ENCODE assay signal across 1 cellular context in the genomic region with DNA sequence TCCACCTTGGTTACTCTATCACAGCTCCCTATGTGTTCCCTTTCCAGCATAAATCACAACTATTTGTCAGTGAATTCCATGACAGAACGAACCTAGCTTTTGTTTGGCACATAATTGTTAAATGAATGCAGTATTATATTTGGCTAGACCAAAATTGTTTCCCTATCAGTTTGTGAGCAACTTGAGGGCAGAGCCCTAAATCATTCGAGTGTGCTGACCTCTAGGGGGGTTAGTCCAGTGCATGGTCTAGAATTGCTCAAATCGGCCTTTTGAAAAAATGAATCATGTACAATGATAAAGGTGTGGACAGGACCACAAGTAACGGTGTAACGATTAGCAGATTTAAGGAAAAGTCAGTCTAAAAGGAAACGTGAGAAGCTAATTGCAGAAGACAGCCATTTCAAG.
TF ChIP-seq lines count a peak whose summit lies in the region.

No MANE protein-coding gene starts in this region.

TF ChIP-seq in K562, 482 proteins besides CTCF, POLR2A, EP300 and RAD21 (continued from another document and continues in another):
- TF ChIP-seq PBX2 (CRISPR knock-in tag; IDR thresholded peaks at IDR 0.05; ENCODE audit: low read depth) (no peak), PBX2 (tag; conservative IDR thresholded peaks at IDR 0.05; ENCODE audit: low read depth) (peak; percentile 77), HINFP (tag; conservative IDR thresholded peaks at IDR 0.05; ENCODE audit: low read depth) (0 out of 2 replicates have a peak, but pooled peaks have one; percentile 13), ZNF445 (CRISPR knock-in tag; IDR thresholded peaks at IDR 0.05; ENCODE audit: low read depth) (no peak), CBX8 (IDR thresholded peaks at IDR 0.05; ENCODE audit: borderline replicate concordance, extremely low read depth, low read depth, low read length, poor library complexity, severe bottlenecking) (no peak), FOSL1 (tag; conservative IDR thresholded peaks at IDR 0.05) (no peak), CTBP1 (IDR thresholded peaks at IDR 0.05; ENCODE audit: borderline replicate concordance) (no peak), ZNF766 (CRISPR knock-in tag; conservative IDR thresholded peaks at IDR 0.05) (peak; percentile 85; the same call in 1 of the 2 replicates), CREM (IDR thresholded peaks at IDR 0.05; ENCODE audit: low read depth) (no peak), STAT6 (CRISPR knock-in tag; IDR thresholded peaks at IDR 0.05) (no peak; the same call in 1 of the 2 replicates), PTRF (tag; IDR thresholded peaks at IDR 0.05) (0 out of 2 replicates have a peak, but pooled peaks have one; percentile 30), RBM22 (IDR thresholded peaks at IDR 0.05; ENCODE audit: low read depth, low read length, poor library complexity, severe bottlenecking) (no peak), NFE2L1 (tag; IDR thresholded peaks at IDR 0.05; ENCODE audit: borderline replicate concordance, low read depth) (no peak; the same call in 1 of the 2 replicates), ZNF23 (CRISPR knock-in tag; IDR thresholded peaks at IDR 0.05) (no peak), CBFA2T3 (IDR thresholded peaks at IDR 0.05) (no peak; the same call in 1 of the 2 replicates), SREBF2 (CRISPR knock-in tag; IDR thresholded peaks at IDR 0.05) (0 out of 2 replicates have a peak, but pooled peaks have one; percentile 34), PRPF4 (IDR thresholded peaks at IDR 0.05; ENCODE audit: insufficient read depth, low read depth, low read length, poor library complexity, severe bottlenecking) (no peak), TFE3 (CRISPR knock-in tag; IDR thresholded peaks at IDR 0.05) (no peak), BCOR (IDR thresholded peaks at IDR 0.05) (no peak), HOXB6 (CRISPR knock-in tag; IDR thresholded peaks at IDR 0.05; ENCODE audit: borderline replicate concordance) (no peak), MIER1 (IDR thresholded peaks at IDR 0.05; ENCODE audit: low read depth) (0 out of 2 replicates have a peak, but pooled peaks have one; percentile 28), NUFIP1 (IDR thresholded peaks at IDR 0.05; ENCODE audit: partially characterized antibody) (peak; percentile 15), ZSCAN32 (CRISPR knock-in tag; IDR thresholded peaks at IDR 0.05) (0 out of 2 replicates have a peak, but pooled peaks have one; percentile 16), BRF1 (IDR thresholded peaks at IDR 0.05; ENCODE audit: borderline replicate concordance, extremely low read depth, insufficient read length) (no peak), POLR2AphosphoS5 (IDR thresholded peaks at IDR 0.05; ENCODE audit: control insufficient read depth, insufficient read depth, low read depth, low read length) (no peak), ZNF134 (CRISPR knock-in tag; conservative IDR thresholded peaks at IDR 0.05) (no peak), MYNN (IDR thresholded peaks at IDR 0.05) (no peak), MYNN (CRISPR knock-in tag; IDR thresholded peaks at IDR 0.05) (no peak), CEBPB (tag; IDR thresholded peaks at IDR 0.05) (no peak), MCM7 (IDR thresholded peaks at IDR 0.05) (no peak), PTBP1 (IDR thresholded peaks at IDR 0.05; ENCODE audit: low read depth, low read length) (no peak), TRIM24 (IDR thresholded peaks at IDR 0.05) (no peak; a peak in 2 of 4 replicates), ZKSCAN8 (CRISPR knock-in tag; IDR thresholded peaks at IDR 0.05) (no peak), EP400 (IDR thresholded peaks at IDR 0.05) (no peak), DNMT1 (IDR thresholded peaks at IDR 0.05) (0 out of 2 replicates have a peak, but pooled peaks have one; percentile 27), RBM34 (IDR thresholded peaks at IDR 0.05; ENCODE audit: borderline replicate concordance, insufficient read depth, low read length) (no peak), POU5F1 (IDR thresholded peaks at IDR 0.05; ENCODE audit: borderline replicate concordance, low read depth, low read length, partially characterized antibody) (no peak), SMARCA5 (IDR thresholded peaks at IDR 0.05) (peak; percentile 44; the same call in 1 of the 2 replicates), ZNF76 (CRISPR knock-in tag; IDR thresholded peaks at IDR 0.05; ENCODE audit: borderline replicate concordance) (no peak), TARDBP (IDR thresholded peaks at IDR 0.05) (0 out of 2 replicates have a peak, but pooled peaks have one; percentile 0), ZNF124 (CRISPR knock-in tag; IDR thresholded peaks at IDR 0.05) (no peak)
- TF ChIP-seq, protein P1, sequence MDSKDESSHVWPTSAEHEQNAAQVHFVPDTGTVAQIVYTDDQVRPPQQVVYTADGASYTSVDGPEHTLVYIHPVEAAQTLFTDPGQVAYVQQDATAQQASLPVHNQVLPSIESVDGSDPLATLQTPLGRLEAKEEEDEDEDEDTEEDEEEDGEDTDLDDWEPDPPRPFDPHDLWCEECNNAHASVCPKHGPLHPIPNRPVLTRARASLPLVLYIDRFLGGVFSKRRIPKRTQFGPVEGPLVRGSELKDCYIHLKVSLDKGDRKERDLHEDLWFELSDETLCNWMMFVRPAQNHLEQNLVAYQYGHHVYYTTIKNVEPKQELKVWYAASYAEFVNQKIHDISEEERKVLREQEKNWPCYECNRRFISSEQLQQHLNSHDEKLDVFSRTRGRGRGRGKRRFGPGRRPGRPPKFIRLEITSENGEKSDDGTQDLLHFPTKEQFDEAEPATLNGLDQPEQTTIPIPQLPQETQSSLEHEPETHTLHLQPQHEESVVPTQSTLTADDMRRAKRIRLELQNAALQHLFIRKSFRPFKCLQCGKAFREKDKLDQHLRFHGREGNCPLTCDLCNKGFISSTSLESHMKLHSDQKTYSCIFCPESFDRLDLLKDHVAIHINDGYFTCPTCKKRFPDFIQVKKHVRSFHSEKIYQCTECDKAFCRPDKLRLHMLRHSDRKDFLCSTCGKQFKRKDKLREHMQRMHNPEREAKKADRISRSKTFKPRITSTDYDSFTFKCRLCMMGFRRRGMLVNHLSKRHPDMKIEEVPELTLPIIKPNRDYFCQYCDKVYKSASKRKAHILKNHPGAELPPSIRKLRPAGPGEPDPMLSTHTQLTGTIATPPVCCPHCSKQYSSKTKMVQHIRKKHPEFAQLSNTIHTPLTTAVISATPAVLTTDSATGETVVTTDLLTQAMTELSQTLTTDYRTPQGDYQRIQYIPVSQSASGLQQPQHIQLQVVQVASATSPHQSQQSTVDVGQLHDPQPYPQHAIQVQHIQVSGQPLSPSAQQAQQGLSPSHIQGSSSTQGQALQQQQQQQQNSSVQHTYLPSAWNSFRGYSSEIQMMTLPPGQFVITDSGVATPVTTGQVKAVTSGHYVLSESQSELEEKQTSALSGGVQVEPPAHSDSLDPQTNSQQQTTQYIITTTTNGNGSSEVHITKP (IDR thresholded peaks at IDR 0.05; ENCODE audit: partially characterized antibody): no peak
- TF ChIP-seq, protein P2, sequence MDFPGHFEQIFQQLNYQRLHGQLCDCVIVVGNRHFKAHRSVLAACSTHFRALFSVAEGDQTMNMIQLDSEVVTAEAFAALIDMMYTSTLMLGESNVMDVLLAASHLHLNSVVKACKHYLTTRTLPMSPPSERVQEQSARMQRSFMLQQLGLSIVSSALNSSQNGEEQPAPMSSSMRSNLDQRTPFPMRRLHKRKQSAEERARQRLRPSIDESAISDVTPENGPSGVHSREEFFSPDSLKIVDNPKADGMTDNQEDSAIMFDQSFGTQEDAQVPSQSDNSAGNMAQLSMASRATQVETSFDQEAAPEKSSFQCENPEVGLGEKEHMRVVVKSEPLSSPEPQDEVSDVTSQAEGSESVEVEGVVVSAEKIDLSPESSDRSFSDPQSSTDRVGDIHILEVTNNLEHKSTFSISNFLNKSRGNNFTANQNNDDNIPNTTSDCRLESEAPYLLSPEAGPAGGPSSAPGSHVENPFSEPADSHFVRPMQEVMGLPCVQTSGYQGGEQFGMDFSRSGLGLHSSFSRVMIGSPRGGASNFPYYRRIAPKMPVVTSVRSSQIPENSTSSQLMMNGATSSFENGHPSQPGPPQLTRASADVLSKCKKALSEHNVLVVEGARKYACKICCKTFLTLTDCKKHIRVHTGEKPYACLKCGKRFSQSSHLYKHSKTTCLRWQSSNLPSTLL (IDR thresholded peaks at IDR 0.05): no peak
- TF ChIP-seq, protein P3, sequence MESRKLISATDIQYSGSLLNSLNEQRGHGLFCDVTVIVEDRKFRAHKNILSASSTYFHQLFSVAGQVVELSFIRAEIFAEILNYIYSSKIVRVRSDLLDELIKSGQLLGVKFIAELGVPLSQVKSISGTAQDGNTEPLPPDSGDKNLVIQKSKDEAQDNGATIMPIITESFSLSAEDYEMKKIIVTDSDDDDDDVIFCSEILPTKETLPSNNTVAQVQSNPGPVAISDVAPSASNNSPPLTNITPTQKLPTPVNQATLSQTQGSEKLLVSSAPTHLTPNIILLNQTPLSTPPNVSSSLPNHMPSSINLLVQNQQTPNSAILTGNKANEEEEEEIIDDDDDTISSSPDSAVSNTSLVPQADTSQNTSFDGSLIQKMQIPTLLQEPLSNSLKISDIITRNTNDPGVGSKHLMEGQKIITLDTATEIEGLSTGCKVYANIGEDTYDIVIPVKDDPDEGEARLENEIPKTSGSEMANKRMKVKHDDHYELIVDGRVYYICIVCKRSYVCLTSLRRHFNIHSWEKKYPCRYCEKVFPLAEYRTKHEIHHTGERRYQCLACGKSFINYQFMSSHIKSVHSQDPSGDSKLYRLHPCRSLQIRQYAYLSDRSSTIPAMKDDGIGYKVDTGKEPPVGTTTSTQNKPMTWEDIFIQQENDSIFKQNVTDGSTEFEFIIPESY (CRISPR knock-in tag; IDR thresholded peaks at IDR 0.05): no peak
- TF ChIP-seq, protein P4, sequence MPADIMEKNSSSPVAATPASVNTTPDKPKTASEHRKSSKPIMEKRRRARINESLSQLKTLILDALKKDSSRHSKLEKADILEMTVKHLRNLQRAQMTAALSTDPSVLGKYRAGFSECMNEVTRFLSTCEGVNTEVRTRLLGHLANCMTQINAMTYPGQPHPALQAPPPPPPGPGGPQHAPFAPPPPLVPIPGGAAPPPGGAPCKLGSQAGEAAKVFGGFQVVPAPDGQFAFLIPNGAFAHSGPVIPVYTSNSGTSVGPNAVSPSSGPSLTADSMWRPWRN (IDR thresholded peaks at IDR 0.05; ENCODE audit: low read depth): no peak
